In genomic region chr19:18856385-18857126, GRCh38 we compare ENCODE assay signal across 8 cellular contexts.
DNase-seq lines count a peak whose midpoint lies in the region; ATAC-seq, FAIRE-seq and TF ChIP-seq lines count a peak whose summit lies in the region.
"Had no signal": no experiment of that assay in that cellular context is flagged by ENCODE, and none has a peak within 500 bp of the region (broad histone marks: within the 10 kb centered on the region; RNA-seq: fewer than 3 reads in every experiment).

No MANE protein-coding gene starts in this region.

- DNase-seq in H54 (ENCODE audit: insufficient read length, low spot score) (peak; percentile 72), globus pallidus (ENCODE audit: low spot score) (peak; percentile 66), retinal pigment epithelial cell (ENCODE audit: low read depth) (no peak), activated gamma-delta T cell (lab: John Stamatoyannopoulos, UW) (no peak)
- DNase-seq in stimulated activated CD4-positive, alpha-beta T cell treated with anti-CD3 and anti-CD28 coated beads, Interleukin-15, amount 100 ng/mL, for 24 hours = no peak
- DNase-seq: kidney glomerular epithelial cell had no signal

- peak; percentile 72 for ATAC-seq in SK-N-SH treated with all-trans-retinoic acid at 6 μM for 48 hours
- ATAC-seq in GM19324 (IDR thresholded peaks at IDR 0.05; ENCODE audit: low FRiP score, unreplicated experiment) = no peak

- no peak for TF ChIP-seq POLR2A in H54 (IDR thresholded peaks at IDR 0.05; ENCODE audit: low read depth, low read length)

- H3K4me3 ChIP-seq in retinal pigment epithelial cell (ENCODE audit: low read length) = no peak overlapping the region

- no peak for FAIRE-seq in H54 (lab: Jason Lieb, UNC)

- TF ChIP-seq CTCF in retinal pigment epithelial cell (conservative IDR thresholded peaks at IDR 0.05; ENCODE audit: low read depth, low read length) = peak; percentile 44

TF ChIP-seq in SK-N-SH treated with all-trans-retinoic acid at 6 μM for 48 hours, 23 proteins besides CTCF, POLR2A, EP300 and RAD21:
- TF ChIP-seq CSDC2 (CRISPR knock-in tag; IDR thresholded peaks at IDR 0.05) (no peak), RARB (CRISPR knock-in tag; IDR thresholded peaks at IDR 0.05) (no peak), ARNTL (CRISPR knock-in tag; IDR thresholded peaks at IDR 0.05; ENCODE audit: borderline replicate concordance, low read depth) (no peak), TOX (CRISPR knock-in tag; IDR thresholded peaks at IDR 0.05; ENCODE audit: borderline replicate concordance) (no peak), PPARA (CRISPR knock-in tag; IDR thresholded peaks at IDR 0.05; ENCODE audit: borderline replicate concordance) (no peak), TSHZ2 (CRISPR knock-in tag; IDR thresholded peaks at IDR 0.05) (no peak), ESRRG (CRISPR knock-in tag; IDR thresholded peaks at IDR 0.05) (no peak), ZNF8 (CRISPR knock-in tag; IDR thresholded peaks at IDR 0.05) (no peak), ZNF70 (CRISPR knock-in tag; IDR thresholded peaks at IDR 0.05) (no peak), GLIS3 (CRISPR knock-in tag; IDR thresholded peaks at IDR 0.05) (no peak), ISL1 (CRISPR knock-in tag; IDR thresholded peaks at IDR 0.05) (no peak), PATZ1 (CRISPR knock-in tag; IDR thresholded peaks at IDR 0.05; ENCODE audit: borderline replicate concordance) (no peak)

Comparison
In these comparisons a context has a peak if more than half of its experiments do, and no peak if none do; other contexts are left out.
1. DNase-seq: peak in H54 (single experiment) and globus pallidus (single experiment); none in retinal pigment epithelial cell (single experiment), activated gamma-delta T cell (single experiment) and stimulated activated CD4-positive, alpha-beta T cell treated with anti-CD3 and anti-CD28 coated beads, Interleukin-15, amount 100 ng/mL, for 24 hours (single experiment).